ENCODE assay signal across 19 cellular contexts in genomic region chr19:13995017-13995728, GRCh38. TPM values are rescaled to one million over a fixed set of nuclear protein-coding genes. Genes with fewer than 3 reads are reported as not detected.
DNase-seq lines count a peak whose midpoint lies in the region; ATAC-seq and TF ChIP-seq lines count a peak whose summit lies in the region.
"Had no signal": no experiment of that assay in that cellular context is flagged by ENCODE, and none has a peak within 500 bp of the region (broad histone marks: within the 10 kb centered on the region; RNA-seq: fewer than 3 reads in every experiment).

No MANE protein-coding gene starts in this region.

- no peak overlapping the region for H3K4me3 ChIP-seq in psoas muscle
- H3K4me3 ChIP-seq in mesendoderm (ENCODE audit: low read length), result no peak overlapping the region

- H3K27ac ChIP-seq in psoas muscle (peak overlapping the region; percentile 73), mesendoderm (ENCODE audit: low read depth, low read length) (no peak overlapping the region)
- H3K27ac ChIP-seq: parathyroid adenoma had no signal

- intact Hi-C loops in left cardiac atrium (cut with DNase I), result no loop called here
- intact Hi-C loops in psoas muscle (cut with DNase I), result no loop called here

- no peaks in the 10 kb centered on the region for H3K9me3 ChIP-seq in psoas muscle

- no peak for TF ChIP-seq POLR2A in erythroblast (IDR thresholded peaks at IDR 0.05; ENCODE audit: low read length)

- H3K27me3 ChIP-seq in psoas muscle (ENCODE audit: insufficient read depth in 3 of 3, low read length in 2 of 3) (no peaks in the 10 kb centered on the region), mesendoderm (ENCODE audit: insufficient read depth, low read length, poor library complexity) (no peaks in the 10 kb centered on the region)

- no peak overlapping the region for H2BK5ac ChIP-seq in mesendoderm (ENCODE audit: low read length)

- DNase-seq in EL, result peak; percentile 42
- peak; percentile 28 for DNase-seq in RKO (ENCODE audit: low spot score)
- DNase-seq in left cardiac atrium, result no peak
- peak; percentile 54 to 77 for DNase-seq in psoas muscle
- no peak for DNase-seq in mesendoderm
- no peak for DNase-seq in putamen (ENCODE audit: low spot score)
- no peak for DNase-seq in H4 (ENCODE audit: low spot score)
- no peak for DNase-seq in erythroblast (lab: John Stamatoyannopoulos, UW)
- DNase-seq: CD8-positive, alpha-beta memory T cell; GOT3; NCI-H1930; stimulated activated CD4-positive, alpha-beta T cell treated with anti-CD3 and anti-CD28 coated beads, Interleukin-4, amount 100 ng/mL, for 24 hours; stimulated activated naive CD8-positive, alpha-beta T cell treated with anti-CD3 and anti-CD28 coated beads, Interleukin-15, amount 100 ng/mL, for 72 hours; T-helper 1 cell had no signal

- H3K56ac ChIP-seq in mesendoderm (ENCODE audit: low read length), result no peak overlapping the region

- no peak overlapping the region for H2BK15ac ChIP-seq in mesendoderm (replicated peaks; ENCODE audit: low read depth)

- H3K9ac ChIP-seq in mesendoderm (ENCODE audit: low read length), result no peak overlapping the region
- H3K9ac ChIP-seq: parathyroid adenoma had no signal

- H2BK120ac ChIP-seq in mesendoderm (ENCODE audit: low read depth, low read length), result no peak overlapping the region

- H3K4me1 ChIP-seq in psoas muscle (peaks cover 16% of the 10 kb centered on the region), mesendoderm (ENCODE audit: control insufficient read depth, low read depth, low read length) (no peaks in the 10 kb centered on the region)

- WGBS in psoas muscle, 3 donors, result 38 to 56% (median 40%) methylated on average over 13 of the region's 13 CpGs
- WGBS in mesendoderm (ENCODE audit: extremely low coverage, insufficient coverage, low lambda C conversion rate), result no CpG with 5 or more reads among the region's 13 CpGs

- H3K36me3 ChIP-seq in psoas muscle (ENCODE audit: insufficient read depth in 1 of 2, low read depth in 1 of 2), result peaks cover 0 to 22% of the 10 kb centered on the region in 2 donors
- no peaks in the 10 kb centered on the region for H3K36me3 ChIP-seq in mesendoderm (ENCODE audit: control insufficient read depth, insufficient read depth, low read length)

- H3K18ac ChIP-seq in mesendoderm (ENCODE audit: low read length), result no peak overlapping the region

- H3K79me1 ChIP-seq in mesendoderm (ENCODE audit: low read length), result peaks cover 4% of the 10 kb centered on the region

- no peak overlapping the region for H3K23ac ChIP-seq in mesendoderm (ENCODE audit: low read length)

- no peak overlapping the region for H3K4ac ChIP-seq in mesendoderm (ENCODE audit: low read depth, low read length)

- no peak overlapping the region for H3K4me2 ChIP-seq in mesendoderm (ENCODE audit: low read length)

- no peak overlapping the region for H4K5ac ChIP-seq in mesendoderm (ENCODE audit: low read length)

- H4K8ac ChIP-seq in mesendoderm (ENCODE audit: low read depth, low read length), result no peak overlapping the region

- TF ChIP-seq CTCF in psoas muscle (IDR thresholded peaks at IDR 0.05), result no peak

- ATAC-seq in left cardiac atrium (peak; percentile 74 to 91), psoas muscle (peak; percentile 89 to 94 (median 92))
- ATAC-seq: stimulated activated naive CD8-positive, alpha-beta T cell treated with anti-CD3 and anti-CD28 coated beads, Interleukin-15, amount 100 ng/mL, for 72 hours had no signal

- H2AK5ac ChIP-seq in mesendoderm (ENCODE audit: low read length), result no peak overlapping the region

- H3K79me2 ChIP-seq in mesendoderm (ENCODE audit: control insufficient read depth, insufficient read depth, low read length), result no peaks in the 10 kb centered on the region

RNA-seq across cellular contexts. Expression of gene RFX1, which starts 10.9 kb away (rescaled TPM):
- total RNA-seq in left cardiac atrium (10 to 100 TPM; 11.0 to 12.3 TPM), psoas muscle (10 to 100 TPM in 1 of 4 donors, 1 to 10 TPM in 3; 5.9 to 10.1 (median 7.8) TPM)
- polyA plus RNA-seq in psoas muscle, result 1 to 10 TPM; 2.9 to 6.4 (median 5.1) TPM
- 7.7 TPM for polyA plus RNA-seq in mesendoderm (2013, experiment 1 of 2)
- polyA plus RNA-seq in mesendoderm (2013, experiment 2 of 2), result 7.4 TPM
- 1.1 and 2.0 TPM in 2 replicates for total RNA-seq in H4 (2014; rRNA removed; shearing (Covaris generic))

RNA-seq across cellular contexts. Expression of gene RLN3, which starts 32.8 kb away (rescaled TPM):
- not detected for total RNA-seq in left cardiac atrium
- total RNA-seq in psoas muscle, result not detected
- not detected for polyA plus RNA-seq in psoas muscle
- polyA plus RNA-seq in mesendoderm (2013, experiment 1 of 2), result not detected
- polyA plus RNA-seq in mesendoderm (2013, experiment 2 of 2), result not detected
- total RNA-seq in H4 (2014; rRNA removed; shearing (Covaris generic)), result not detected in 2 replicates
- total RNA-seq: activated T-helper 2 cell treated with anti-CD3 and anti-CD28 coated beads, Interferon-gamma antibody, Interleukin-2, Interleukin-4, amounts not matched to agents 10 μg/mL and 5 μg/mL and 100 μg/mL, durations not matched to agents 14 hours and 24 hours and 36 hours; CD8-positive, alpha-beta memory T cell; glomerular endothelial cell; lower leg skin had no signal
- polyA plus RNA-seq: CD8-positive, alpha-beta memory T cell had no signal

RNA-seq across cellular contexts. Expression of gene IL27RA, which starts 36.4 kb away (rescaled TPM):
- 1 to 10 TPM; 4.7 to 6.2 TPM for total RNA-seq in left cardiac atrium
- total RNA-seq in psoas muscle, result 1 to 10 TPM; 2.3 to 3.7 (median 2.9) TPM
- 1 to 10 TPM; 1.5 to 3.2 (median 2.5) TPM for polyA plus RNA-seq in psoas muscle
- polyA plus RNA-seq in mesendoderm (2013, experiment 1 of 2), result 6.1 TPM
- 5.8 TPM for polyA plus RNA-seq in mesendoderm (2013, experiment 2 of 2)
- total RNA-seq in H4 (2014; rRNA removed; shearing (Covaris generic)), result 13.9 and 15.0 TPM in 2 replicates

RNA-seq across cellular contexts. Expression of gene DCAF15, which starts 42.9 kb away (rescaled TPM):
- total RNA-seq in left cardiac atrium, result 10 to 100 TPM; 17.1 to 19.2 TPM
- total RNA-seq in psoas muscle, result 10 to 100 TPM in 3 of 4 donors, 1 to 10 TPM in 1; 9.2 to 25.3 (median 16.0) TPM
- 10 to 100 TPM; 13.8 to 24.5 (median 16.6) TPM for polyA plus RNA-seq in psoas muscle
- polyA plus RNA-seq in mesendoderm (2013, experiment 1 of 2), result 41.4 TPM
- polyA plus RNA-seq in mesendoderm (2013, experiment 2 of 2), result 40.1 TPM
- 13.8 and 14.2 TPM in 2 replicates for total RNA-seq in H4 (2014; rRNA removed; shearing (Covaris generic))

RNA-seq across cellular contexts. Expression of gene PODNL1, which starts 57.0 kb away (rescaled TPM):
- total RNA-seq in left cardiac atrium, result 1 to 10 TPM; 1.1 to 1.4 TPM
- 1 to 10 TPM in 1 of 4 donors, under 1 TPM in 3; 0.18 to 1.3 (median 0.39) TPM for total RNA-seq in psoas muscle
- 1 to 10 TPM in 1 of 3 donors, under 1 TPM in 2; 0.07 to 1.3 (median 0.25) TPM for polyA plus RNA-seq in psoas muscle
- 0.21 TPM for polyA plus RNA-seq in mesendoderm (2013, experiment 1 of 2)
- polyA plus RNA-seq in mesendoderm (2013, experiment 2 of 2), result 0.25 TPM
- 2.9 and 4.9 TPM in 2 replicates for total RNA-seq in H4 (2014; rRNA removed; shearing (Covaris generic))
- polyA plus RNA-seq: CD8-positive, alpha-beta memory T cell; IgD-negative memory B cell had no signal

Comparison
In these comparisons a context has a peak if more than half of its experiments do, and no peak if none do; other contexts are left out.
1. DNase-seq: peak in EL (single experiment), RKO (single experiment) and psoas muscle (2 of 2); none in left cardiac atrium (single experiment), mesendoderm (single experiment), putamen (single experiment), H4 (single experiment) and erythroblast (0 of 2).